Comparison of ENCODE assay signal across 29 cellular contexts in genomic region chr2:216021768-216022167, GRCh38. TPM values are rescaled to one million over a fixed set of nuclear protein-coding genes. Genes with fewer than 3 reads are reported as not detected.
"Had no signal": no experiment of that assay in that cellular context is flagged by ENCODE, and none has a peak within 500 bp of the region (broad histone marks: within the 10 kb centered on the region; RNA-seq: fewer than 3 reads in every experiment).

No MANE protein-coding gene starts in this region.

- DNase-seq: stimulated activated CD4-positive, alpha-beta T cell treated with anti-CD3 and anti-CD28 coated beads, Interleukin-2, amount 100 ng/mL, for 48 hours; stimulated activated CD4-positive, alpha-beta T cell treated with anti-CD3 and anti-CD28 coated beads, Interleukin-4, amount 100 ng/mL, for 1 hour; stimulated activated CD4-positive, alpha-beta T cell treated with anti-CD3 and anti-CD28 coated beads, Interleukin-4, amount 100 ng/mL, for 24 hours; stimulated activated CD4-positive, alpha-beta T cell treated with anti-CD3 and anti-CD28 coated beads, Interleukin-4, amount 100 ng/mL, for 4 hours; stimulated activated CD8-positive, alpha-beta memory T cell treated with anti-CD3 and anti-CD28 coated beads, Interleukin-4, amount 100 ng/mL, for 48 hours; stimulated activated naive B cell treated with anti-CD40 and anti-IgM and Interleukin-4, amounts not matched to agents 10 μg/mL and 1 μg/mL and 100 μg/mL, for 72 hours; stimulated activated naive CD4-positive, alpha-beta T cell; stimulated activated naive CD4-positive, alpha-beta T cell treated with Interleukin-2 at 50 U/mL for 16 hours; stimulated activated naive CD8-positive, alpha-beta T cell treated with anti-CD3 and anti-CD28 coated beads, Interleukin-15, amount 100 ng/mL, for 72 hours; stimulated activated naive CD8-positive, alpha-beta T cell treated with anti-CD3 and anti-CD28 coated beads, Interleukin-15, Interleukin-2, amounts not matched to agents 100 U/mL and 50 U/mL, for 24 hours; stomach; substantia nigra; testis; thyroid gland; tibial artery; transverse colon; trophoblast cell; upper lobe of left lung; upper lobe of right lung; uterus had no signal

- H3K27ac ChIP-seq: stomach, suprapubic skin, testis, thoracic aorta, thyroid gland, tibial artery, tibial nerve, transverse colon, upper lobe of left lung, upper lobe of right lung, uterus, vagina had no signal

- H3K4me1 ChIP-seq: stomach, suprapubic skin, testis, thyroid gland, tibial artery, tibial nerve, transverse colon, upper lobe of left lung, uterus, vagina had no signal

- H3K9me3 ChIP-seq: stomach, suprapubic skin, testis, thoracic aorta, thyroid gland, tibial artery, tibial nerve, transverse colon, upper lobe of left lung, upper lobe of right lung, uterus, vagina had no signal

- H3K4me3 ChIP-seq: stomach, suprapubic skin, testis, thoracic aorta, thyroid gland, tibial artery, tibial nerve, transverse colon, upper lobe of left lung, upper lobe of right lung, uterus, vagina had no signal

- H3K27me3 Mint-ChIP-seq: stimulated activated memory B cell treated with anti-CD40 and anti-IgM and Interleukin-4, amounts not matched to agents 10 μg/mL and 1 μg/mL and 100 μg/mL, for 72 hours; stimulated activated naive B cell treated with anti-CD40 and anti-IgM and Interleukin-4, amounts not matched to agents 10 μg/mL and 1 μg/mL and 100 μg/mL, for 72 hours; stimulated activated naive CD8-positive, alpha-beta T cell treated with anti-CD3 and anti-CD28 coated beads, Interleukin-15, amount 100 ng/mL, for 72 hours; stimulated activated naive CD8-positive, alpha-beta T cell treated with anti-CD3 and anti-CD28 coated beads, Interleukin-15, Interleukin-2, amounts not matched to agents 100 ng/mL and 50 ng/mL, for 24 hours; type B pancreatic cell had no signal

- H3K4me3 Mint-ChIP-seq: stimulated activated effector memory CD8-positive, alpha-beta T cell treated with anti-CD3 and anti-CD28 coated beads, Interleukin-12 subunit alpha, Interleukin-12 subunit beta, amount 100 ng/mL, for 72 hours; stimulated activated memory B cell treated with anti-CD40 and anti-IgM and Interleukin-4, amounts not matched to agents 10 μg/mL and 1 μg/mL and 100 μg/mL, for 72 hours; stimulated activated naive B cell treated with anti-CD40 and anti-IgM and Interleukin-4, amounts not matched to agents 10 μg/mL and 1 μg/mL and 100 μg/mL, for 72 hours; stimulated activated naive CD8-positive, alpha-beta T cell treated with anti-CD3 and anti-CD28 coated beads, Interleukin-15, amount 100 ng/mL, for 72 hours; stimulated activated naive CD8-positive, alpha-beta T cell treated with anti-CD3 and anti-CD28 coated beads, Interleukin-15, Interleukin-2, amounts not matched to agents 100 ng/mL and 50 ng/mL, for 24 hours; type B pancreatic cell had no signal

- H3K9me3 Mint-ChIP-seq: stimulated activated effector memory CD8-positive, alpha-beta T cell treated with anti-CD3 and anti-CD28 coated beads, Interleukin-12 subunit alpha, Interleukin-12 subunit beta, amount 100 ng/mL, for 72 hours; stimulated activated memory B cell treated with anti-CD40 and anti-IgM and Interleukin-4, amounts not matched to agents 10 μg/mL and 1 μg/mL and 100 μg/mL, for 72 hours; stimulated activated naive B cell treated with anti-CD40 and anti-IgM and Interleukin-4, amounts not matched to agents 10 μg/mL and 1 μg/mL and 100 μg/mL, for 72 hours; stimulated activated naive CD8-positive, alpha-beta T cell treated with anti-CD3 and anti-CD28 coated beads, Interleukin-15, amount 100 ng/mL, for 72 hours; stimulated activated naive CD8-positive, alpha-beta T cell treated with anti-CD3 and anti-CD28 coated beads, Interleukin-15, Interleukin-2, amounts not matched to agents 100 ng/mL and 50 ng/mL, for 24 hours; type B pancreatic cell had no signal

- H3K36me3 Mint-ChIP-seq: stimulated activated effector memory CD8-positive, alpha-beta T cell treated with anti-CD3 and anti-CD28 coated beads, Interleukin-12 subunit alpha, Interleukin-12 subunit beta, amount 100 ng/mL, for 72 hours; stimulated activated memory B cell treated with anti-CD40 and anti-IgM and Interleukin-4, amounts not matched to agents 10 μg/mL and 1 μg/mL and 100 μg/mL, for 72 hours; type B pancreatic cell had no signal

- ATAC-seq: stimulated activated effector memory CD8-positive, alpha-beta T cell treated with anti-CD3 and anti-CD28 coated beads, Interleukin-12 subunit alpha, Interleukin-12 subunit beta, amount 100 ng/mL, for 72 hours; stimulated activated memory B cell treated with anti-CD40 and anti-IgM and Interleukin-4, amounts not matched to agents 10 μg/mL and 1 μg/mL and 100 μg/mL, for 72 hours; stimulated activated naive B cell treated with anti-CD40 and anti-IgM and Interleukin-4, amounts not matched to agents 10 μg/mL and 1 μg/mL and 100 μg/mL, for 72 hours; stimulated activated naive CD8-positive, alpha-beta T cell treated with anti-CD3 and anti-CD28 coated beads, Interleukin-15, amount 100 ng/mL, for 72 hours; stimulated activated naive CD8-positive, alpha-beta T cell treated with anti-CD3 and anti-CD28 coated beads, Interleukin-15, Interleukin-2, amounts not matched to agents 100 U/mL and 50 U/mL, for 24 hours; upper lobe of right lung had no signal

- H3K27me3 ChIP-seq: stomach, suprapubic skin, testis, thyroid gland, tibial artery, tibial nerve, transverse colon, upper lobe of left lung, upper lobe of right lung, uterus, vagina had no signal

- H3K27ac Mint-ChIP-seq: stimulated activated effector memory CD8-positive, alpha-beta T cell treated with anti-CD3 and anti-CD28 coated beads, Interleukin-12 subunit alpha, Interleukin-12 subunit beta, amount 100 ng/mL, for 72 hours; stimulated activated memory B cell treated with anti-CD40 and anti-IgM and Interleukin-4, amounts not matched to agents 10 μg/mL and 1 μg/mL and 100 μg/mL, for 72 hours; stimulated activated naive B cell treated with anti-CD40 and anti-IgM and Interleukin-4, amounts not matched to agents 10 μg/mL and 1 μg/mL and 100 μg/mL, for 72 hours; stimulated activated naive CD8-positive, alpha-beta T cell treated with anti-CD3 and anti-CD28 coated beads, Interleukin-15, amount 100 ng/mL, for 72 hours; stimulated activated naive CD8-positive, alpha-beta T cell treated with anti-CD3 and anti-CD28 coated beads, Interleukin-15, Interleukin-2, amounts not matched to agents 100 ng/mL and 50 ng/mL, for 24 hours; type B pancreatic cell had no signal

- H3K36me3 ChIP-seq: stomach, suprapubic skin, thoracic aorta, thyroid gland, tibial artery, transverse colon, upper lobe of left lung, upper lobe of right lung, uterus, vagina had no signal

- FAIRE-seq: urothelium cell line had no signal

RNA-seq across cellular contexts. Expression of gene TMEM169, which starts 60.0 kb away (rescaled TPM):
- total RNA-seq: thoracic aorta, vagina had no signal
